ENCODE assay signal across 17 cellular contexts in the genomic region with DNA sequence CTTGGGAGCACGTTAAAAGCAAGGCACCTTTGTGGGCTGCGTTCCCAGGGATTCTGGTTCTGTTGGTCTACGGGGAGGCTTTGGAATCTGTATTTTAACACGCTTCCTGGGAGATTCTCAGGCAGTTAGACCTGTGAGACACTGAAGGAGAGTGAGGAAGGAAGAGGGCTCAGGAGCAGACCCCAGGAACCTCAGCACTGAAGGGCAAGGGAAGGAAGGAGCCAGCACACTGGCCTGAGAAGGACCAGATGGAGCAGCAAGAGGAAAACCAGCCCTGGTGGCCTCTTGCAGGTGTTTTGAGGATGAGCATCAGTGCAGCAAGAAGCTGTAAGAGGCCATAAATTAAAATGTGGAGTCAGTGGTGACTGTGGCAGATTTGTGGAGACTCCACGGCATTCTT.
DNase-seq lines count a peak whose midpoint lies in the region; ATAC-seq and TF ChIP-seq lines count a peak whose summit lies in the region.
"Had no signal": no experiment of that assay in that cellular context is flagged by ENCODE, and none has a peak within 500 bp of the region (broad histone marks: within the 10 kb centered on the region; RNA-seq: fewer than 3 reads in every experiment).

No MANE protein-coding gene starts in this region.

- TF ChIP-seq CTCF in VCaP (conservative IDR thresholded peaks at IDR 0.05) (no peak), type B pancreatic cell (conservative IDR thresholded peaks at IDR 0.05) (no peak)

- no peaks in the 10 kb centered on the region for H3K4me1 Mint-ChIP-seq in activated CD8-positive, alpha-beta memory T cell treated with anti-CD3 and anti-CD28 coated beads, Interleukin-2, amount 10 ng/mL, durations not matched to agents 7 days and 5 days
- peaks cover 38% of the 10 kb centered on the region for H3K4me1 Mint-ChIP-seq in type B pancreatic cell (ENCODE audit: unreplicated experiment)

- H3K4me3 ChIP-seq in mesendoderm (ENCODE audit: low read length), result no peak overlapping the region
- H3K4me3 ChIP-seq: BLaER1, GM23338 had no signal

- H2BK120ac ChIP-seq in mesendoderm (ENCODE audit: low read depth, low read length), result no peak overlapping the region

- H4K8ac ChIP-seq in mesendoderm (ENCODE audit: low read depth, low read length), result no peak overlapping the region

- no peak overlapping the region for H2BK15ac ChIP-seq in mesendoderm (replicated peaks; ENCODE audit: low read depth)

- DNase-seq in activated CD8-positive, alpha-beta memory T cell treated with anti-CD3 and anti-CD28 coated beads, Interleukin-2, amount 10 ng/mL, durations not matched to agents 7 days and 5 days, result peak; percentile 16
- DNase-seq in activated CD8-positive, alpha-beta memory T cell treated with anti-CD3 and anti-CD28 coated beads for 24 hours, result no peak
- DNase-seq in mesenteric fat pad (ENCODE audit: low spot score) (peak; percentile 69), type B pancreatic cell (ENCODE audit: extremely low spot score, unreplicated experiment) (no peak), mesendoderm (no peak)
- DNase-seq: 8988T; CD4-positive, alpha-beta memory T cell; DMS153; DMS79; GDM1; H7; IMR-90 had no signal

- no peaks in the 10 kb centered on the region for H3K36me3 ChIP-seq in mesendoderm (ENCODE audit: control insufficient read depth, insufficient read depth, low read length)
- H3K36me3 ChIP-seq: BLaER1 had no signal

- no peak overlapping the region for H3K23ac ChIP-seq in mesendoderm (ENCODE audit: low read length)

- H3K79me1 ChIP-seq in mesendoderm (ENCODE audit: low read length), result no peaks in the 10 kb centered on the region

- no peak overlapping the region for H3K4ac ChIP-seq in mesendoderm (ENCODE audit: low read depth, low read length)

- no peak overlapping the region for H3K27ac Mint-ChIP-seq in activated CD8-positive, alpha-beta memory T cell treated with anti-CD3 and anti-CD28 coated beads, Interleukin-2, amount 10 ng/mL, durations not matched to agents 7 days and 5 days
- peak overlapping the region; percentile 53 for H3K27ac Mint-ChIP-seq in type B pancreatic cell
- H3K27ac Mint-ChIP-seq: CD4-positive, alpha-beta memory T cell; GM23338 had no signal

- H2AK5ac ChIP-seq in mesendoderm (ENCODE audit: low read length), result no peak overlapping the region

- no peaks in the 10 kb centered on the region for H3K27me3 ChIP-seq in mesendoderm (ENCODE audit: insufficient read depth, low read length, poor library complexity)

- no peak overlapping the region for H4K5ac ChIP-seq in mesendoderm (ENCODE audit: low read length)

- H3K4me1 ChIP-seq in mesendoderm (ENCODE audit: control insufficient read depth, low read depth, low read length), result no peaks in the 10 kb centered on the region

- H3K27ac ChIP-seq in VCaP (peak overlapping the region; percentile 13; the same call in 1 of the 2 replicates), mesendoderm (ENCODE audit: low read depth, low read length) (no peak overlapping the region)
- H3K27ac ChIP-seq: BLaER1 had no signal

- no peak overlapping the region for H3K18ac ChIP-seq in mesendoderm (ENCODE audit: low read length)

- H3K27me3 Mint-ChIP-seq in activated CD8-positive, alpha-beta memory T cell treated with anti-CD3 and anti-CD28 coated beads, Interleukin-2, amount 10 ng/mL, durations not matched to agents 7 days and 5 days, result peaks cover 24% of the 10 kb centered on the region
- peaks cover 55% of the 10 kb centered on the region for H3K27me3 Mint-ChIP-seq in type B pancreatic cell

- H2BK5ac ChIP-seq in mesendoderm (ENCODE audit: low read length), result no peak overlapping the region

- H3K4me2 ChIP-seq in mesendoderm (ENCODE audit: low read length), result no peak overlapping the region
- H3K4me2 ChIP-seq: BLaER1, GM23338 had no signal

- H3K56ac ChIP-seq in mesendoderm (ENCODE audit: low read length), result no peak overlapping the region

- CTCF ChIA-PET in activated CD8-positive, alpha-beta memory T cell treated with anti-CD3 and anti-CD28 coated beads, Interleukin-2, amount 10 ng/mL, durations not matched to agents 7 days and 5 days (lab: Charles Lee), result no interaction called here

- ATAC-seq in activated CD8-positive, alpha-beta memory T cell treated with anti-CD3 and anti-CD28 coated beads, Interleukin-2, amount 10 ng/mL, durations not matched to agents 7 days and 5 days, result no peak
- ATAC-seq in HG03045 (IDR thresholded peaks at IDR 0.05; ENCODE audit: unreplicated experiment), result no peak
- no peak for ATAC-seq in HG03108 (IDR thresholded peaks at IDR 0.05; ENCODE audit: unreplicated experiment)
- ATAC-seq: GM23338 had no signal

- no peaks in the 10 kb centered on the region for H3K36me3 Mint-ChIP-seq in activated CD8-positive, alpha-beta memory T cell treated with anti-CD3 and anti-CD28 coated beads, Interleukin-2, amount 10 ng/mL, durations not matched to agents 7 days and 5 days
- no peaks in the 10 kb centered on the region for H3K36me3 Mint-ChIP-seq in type B pancreatic cell
- H3K36me3 Mint-ChIP-seq: CD4-positive, alpha-beta memory T cell had no signal

- H3K9ac ChIP-seq in mesendoderm (ENCODE audit: low read length), result no peak overlapping the region
- H3K9ac ChIP-seq: BLaER1 had no signal

- no peaks in the 10 kb centered on the region for H3K79me2 ChIP-seq in mesendoderm (ENCODE audit: control insufficient read depth, insufficient read depth, low read length)

- no CpG with 5 or more reads among the region's 5 CpGs for WGBS in mesendoderm (ENCODE audit: extremely low coverage, insufficient coverage, low lambda C conversion rate)

- H3K9me3 Mint-ChIP-seq in activated CD8-positive, alpha-beta memory T cell treated with anti-CD3 and anti-CD28 coated beads, Interleukin-2, amount 10 ng/mL, durations not matched to agents 7 days and 5 days (ENCODE audit: low read depth), result no peaks in the 10 kb centered on the region
- no peaks in the 10 kb centered on the region for H3K9me3 Mint-ChIP-seq in type B pancreatic cell
- H3K9me3 Mint-ChIP-seq: CD4-positive, alpha-beta memory T cell; GM23338 had no signal

- no peak overlapping the region for H3K4me3 Mint-ChIP-seq in activated CD8-positive, alpha-beta memory T cell treated with anti-CD3 and anti-CD28 coated beads, Interleukin-2, amount 10 ng/mL, durations not matched to agents 7 days and 5 days
- no peak overlapping the region for H3K4me3 Mint-ChIP-seq in type B pancreatic cell
- H3K4me3 Mint-ChIP-seq: CD4-positive, alpha-beta memory T cell; GM23338 had no signal

Comparison
In these comparisons a context has a peak if more than half of its experiments do, and no peak if none do; other contexts are left out.
1. DNase-seq: peak in activated CD8-positive, alpha-beta memory T cell treated with anti-CD3 and anti-CD28 coated beads, Interleukin-2, amount 10 ng/mL, durations not matched to agents 7 days and 5 days (single experiment) and mesenteric fat pad (single experiment); none in activated CD8-positive, alpha-beta memory T cell treated with anti-CD3 and anti-CD28 coated beads for 24 hours (single experiment), type B pancreatic cell (single experiment) and mesendoderm (single experiment).